1 cellular context compared by ENCODE assay signal in the genomic region with DNA sequence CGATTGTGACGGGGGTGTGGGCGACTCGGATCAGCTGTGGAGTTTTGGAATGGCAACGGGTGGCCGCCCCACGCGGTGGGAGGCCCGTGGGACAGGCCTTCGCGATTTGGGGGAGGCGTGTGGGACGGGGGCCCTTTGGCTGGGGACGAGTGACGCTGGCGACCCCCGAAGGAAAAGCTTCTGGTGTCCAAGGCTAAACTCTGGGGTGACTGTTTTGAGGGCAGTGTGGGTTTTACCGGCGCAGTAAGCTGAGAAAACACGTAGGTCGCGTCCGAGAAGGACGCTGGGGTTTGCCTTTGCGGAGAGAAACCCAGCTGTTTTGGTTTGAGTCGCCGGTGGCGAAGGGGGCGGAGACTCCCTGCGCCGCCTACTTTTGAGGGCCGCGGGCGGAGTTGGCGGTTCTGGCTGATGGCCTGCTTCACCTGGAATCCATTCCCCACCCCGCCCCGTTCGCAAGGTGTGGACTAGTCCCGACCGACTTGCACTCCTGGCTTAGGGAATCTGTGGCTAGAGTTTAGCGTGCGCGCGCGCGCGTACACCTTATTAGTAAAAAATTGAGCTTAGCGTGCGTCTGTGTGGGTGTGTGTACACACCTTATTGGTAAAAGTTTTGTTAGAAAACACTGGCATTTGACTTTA.
TF ChIP-seq lines count a peak whose summit lies in the region.

No MANE protein-coding gene starts in this region.

TF ChIP-seq in HepG2, 621 proteins besides CTCF, POLR2A, EP300 and RAD21 (continued from another document and continues in another):
- TF ChIP-seq, protein P1, sequence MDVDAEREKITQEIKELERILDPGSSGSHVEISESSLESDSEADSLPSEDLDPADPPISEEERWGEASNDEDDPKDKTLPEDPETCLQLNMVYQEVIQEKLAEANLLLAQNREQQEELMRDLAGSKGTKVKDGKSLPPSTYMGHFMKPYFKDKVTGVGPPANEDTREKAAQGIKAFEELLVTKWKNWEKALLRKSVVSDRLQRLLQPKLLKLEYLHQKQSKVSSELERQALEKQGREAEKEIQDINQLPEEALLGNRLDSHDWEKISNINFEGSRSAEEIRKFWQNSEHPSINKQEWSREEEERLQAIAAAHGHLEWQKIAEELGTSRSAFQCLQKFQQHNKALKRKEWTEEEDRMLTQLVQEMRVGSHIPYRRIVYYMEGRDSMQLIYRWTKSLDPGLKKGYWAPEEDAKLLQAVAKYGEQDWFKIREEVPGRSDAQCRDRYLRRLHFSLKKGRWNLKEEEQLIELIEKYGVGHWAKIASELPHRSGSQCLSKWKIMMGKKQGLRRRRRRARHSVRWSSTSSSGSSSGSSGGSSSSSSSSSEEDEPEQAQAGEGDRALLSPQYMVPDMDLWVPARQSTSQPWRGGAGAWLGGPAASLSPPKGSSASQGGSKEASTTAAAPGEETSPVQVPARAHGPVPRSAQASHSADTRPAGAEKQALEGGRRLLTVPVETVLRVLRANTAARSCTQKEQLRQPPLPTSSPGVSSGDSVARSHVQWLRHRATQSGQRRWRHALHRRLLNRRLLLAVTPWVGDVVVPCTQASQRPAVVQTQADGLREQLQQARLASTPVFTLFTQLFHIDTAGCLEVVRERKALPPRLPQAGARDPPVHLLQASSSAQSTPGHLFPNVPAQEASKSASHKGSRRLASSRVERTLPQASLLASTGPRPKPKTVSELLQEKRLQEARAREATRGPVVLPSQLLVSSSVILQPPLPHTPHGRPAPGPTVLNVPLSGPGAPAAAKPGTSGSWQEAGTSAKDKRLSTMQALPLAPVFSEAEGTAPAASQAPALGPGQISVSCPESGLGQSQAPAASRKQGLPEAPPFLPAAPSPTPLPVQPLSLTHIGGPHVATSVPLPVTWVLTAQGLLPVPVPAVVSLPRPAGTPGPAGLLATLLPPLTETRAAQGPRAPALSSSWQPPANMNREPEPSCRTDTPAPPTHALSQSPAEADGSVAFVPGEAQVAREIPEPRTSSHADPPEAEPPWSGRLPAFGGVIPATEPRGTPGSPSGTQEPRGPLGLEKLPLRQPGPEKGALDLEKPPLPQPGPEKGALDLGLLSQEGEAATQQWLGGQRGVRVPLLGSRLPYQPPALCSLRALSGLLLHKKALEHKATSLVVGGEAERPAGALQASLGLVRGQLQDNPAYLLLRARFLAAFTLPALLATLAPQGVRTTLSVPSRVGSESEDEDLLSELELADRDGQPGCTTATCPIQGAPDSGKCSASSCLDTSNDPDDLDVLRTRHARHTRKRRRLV (CRISPR knock-in tag; IDR thresholded peaks at IDR 0.05): 0 out of 2 replicates have a peak, but pooled peaks have one; percentile 48
- TF ChIP-seq, protein P2, sequence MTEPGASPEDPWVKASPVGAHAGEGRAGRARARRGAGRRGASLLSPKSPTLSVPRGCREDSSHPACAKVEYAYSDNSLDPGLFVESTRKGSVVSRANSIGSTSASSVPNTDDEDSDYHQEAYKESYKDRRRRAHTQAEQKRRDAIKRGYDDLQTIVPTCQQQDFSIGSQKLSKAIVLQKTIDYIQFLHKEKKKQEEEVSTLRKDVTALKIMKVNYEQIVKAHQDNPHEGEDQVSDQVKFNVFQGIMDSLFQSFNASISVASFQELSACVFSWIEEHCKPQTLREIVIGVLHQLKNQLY (CRISPR knock-in tag; IDR thresholded peaks at IDR 0.05): no peak
- no peak for TF ChIP-seq GATA4 (IDR thresholded peaks at IDR 0.05; ENCODE audit: borderline replicate concordance, low read depth)
- TF ChIP-seq, protein P3, sequence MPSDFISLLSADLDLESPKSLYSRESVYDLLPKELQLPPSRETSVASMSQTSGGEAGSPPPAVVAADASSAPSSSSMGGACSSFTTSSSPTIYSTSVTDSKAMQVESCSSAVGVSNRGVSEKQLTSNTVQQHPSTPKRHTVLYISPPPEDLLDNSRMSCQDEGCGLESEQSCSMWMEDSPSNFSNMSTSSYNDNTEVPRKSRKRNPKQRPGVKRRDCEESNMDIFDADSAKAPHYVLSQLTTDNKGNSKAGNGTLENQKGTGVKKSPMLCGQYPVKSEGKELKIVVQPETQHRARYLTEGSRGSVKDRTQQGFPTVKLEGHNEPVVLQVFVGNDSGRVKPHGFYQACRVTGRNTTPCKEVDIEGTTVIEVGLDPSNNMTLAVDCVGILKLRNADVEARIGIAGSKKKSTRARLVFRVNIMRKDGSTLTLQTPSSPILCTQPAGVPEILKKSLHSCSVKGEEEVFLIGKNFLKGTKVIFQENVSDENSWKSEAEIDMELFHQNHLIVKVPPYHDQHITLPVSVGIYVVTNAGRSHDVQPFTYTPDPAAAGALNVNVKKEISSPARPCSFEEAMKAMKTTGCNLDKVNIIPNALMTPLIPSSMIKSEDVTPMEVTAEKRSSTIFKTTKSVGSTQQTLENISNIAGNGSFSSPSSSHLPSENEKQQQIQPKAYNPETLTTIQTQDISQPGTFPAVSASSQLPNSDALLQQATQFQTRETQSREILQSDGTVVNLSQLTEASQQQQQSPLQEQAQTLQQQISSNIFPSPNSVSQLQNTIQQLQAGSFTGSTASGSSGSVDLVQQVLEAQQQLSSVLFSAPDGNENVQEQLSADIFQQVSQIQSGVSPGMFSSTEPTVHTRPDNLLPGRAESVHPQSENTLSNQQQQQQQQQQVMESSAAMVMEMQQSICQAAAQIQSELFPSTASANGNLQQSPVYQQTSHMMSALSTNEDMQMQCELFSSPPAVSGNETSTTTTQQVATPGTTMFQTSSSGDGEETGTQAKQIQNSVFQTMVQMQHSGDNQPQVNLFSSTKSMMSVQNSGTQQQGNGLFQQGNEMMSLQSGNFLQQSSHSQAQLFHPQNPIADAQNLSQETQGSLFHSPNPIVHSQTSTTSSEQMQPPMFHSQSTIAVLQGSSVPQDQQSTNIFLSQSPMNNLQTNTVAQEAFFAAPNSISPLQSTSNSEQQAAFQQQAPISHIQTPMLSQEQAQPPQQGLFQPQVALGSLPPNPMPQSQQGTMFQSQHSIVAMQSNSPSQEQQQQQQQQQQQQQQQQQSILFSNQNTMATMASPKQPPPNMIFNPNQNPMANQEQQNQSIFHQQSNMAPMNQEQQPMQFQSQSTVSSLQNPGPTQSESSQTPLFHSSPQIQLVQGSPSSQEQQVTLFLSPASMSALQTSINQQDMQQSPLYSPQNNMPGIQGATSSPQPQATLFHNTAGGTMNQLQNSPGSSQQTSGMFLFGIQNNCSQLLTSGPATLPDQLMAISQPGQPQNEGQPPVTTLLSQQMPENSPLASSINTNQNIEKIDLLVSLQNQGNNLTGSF (CRISPR knock-in tag; IDR thresholded peaks at IDR 0.05): 0 out of 2 replicates have a peak, but pooled peaks have one; percentile 53
- TF ChIP-seq, protein P4, sequence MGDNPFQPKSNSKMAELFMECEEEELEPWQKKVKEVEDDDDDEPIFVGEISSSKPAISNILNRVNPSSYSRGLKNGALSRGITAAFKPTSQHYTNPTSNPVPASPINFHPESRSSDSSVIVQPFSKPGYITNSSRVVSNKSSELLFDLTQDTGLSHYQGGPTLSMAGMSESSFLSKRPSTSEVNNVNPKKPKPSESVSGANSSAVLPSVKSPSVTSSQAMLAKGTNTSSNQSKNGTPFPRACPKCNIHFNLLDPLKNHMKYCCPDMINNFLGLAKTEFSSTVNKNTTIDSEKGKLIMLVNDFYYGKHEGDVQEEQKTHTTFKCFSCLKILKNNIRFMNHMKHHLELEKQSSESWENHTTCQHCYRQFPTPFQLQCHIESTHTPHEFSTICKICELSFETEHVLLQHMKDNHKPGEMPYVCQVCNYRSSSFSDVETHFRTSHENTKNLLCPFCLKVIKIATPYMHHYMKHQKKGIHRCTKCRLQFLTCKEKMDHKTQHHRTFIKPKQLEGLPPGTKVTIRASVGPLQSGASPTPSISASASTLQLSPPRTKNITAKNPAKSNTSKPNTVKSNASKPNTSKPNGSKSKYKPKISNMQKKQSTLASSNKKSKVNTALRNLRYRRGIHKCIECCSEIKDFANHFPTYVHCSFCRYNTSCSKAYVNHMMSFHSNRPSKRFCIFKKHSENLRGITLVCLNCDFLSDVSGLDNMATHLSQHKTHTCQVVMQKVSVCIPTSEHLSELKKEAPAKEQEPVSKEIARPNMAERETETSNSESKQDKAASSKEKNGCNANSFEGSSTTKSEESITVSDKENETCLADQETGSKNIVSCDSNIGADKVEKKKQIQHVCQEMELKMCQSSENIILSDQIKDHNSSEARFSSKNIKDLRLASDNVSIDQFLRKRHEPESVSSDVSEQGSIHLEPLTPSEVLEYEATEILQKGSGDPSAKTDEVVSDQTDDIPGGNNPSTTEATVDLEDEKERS (CRISPR knock-in tag; IDR thresholded peaks at IDR 0.05): no peak
- TF ChIP-seq ZNF264 (CRISPR knock-in tag; IDR thresholded peaks at IDR 0.05): peak; percentile 88; the same call in 1 of the 2 replicates
- 0 out of 2 replicates have a peak, but pooled peaks have one; percentile 19 for TF ChIP-seq ZNF709 (CRISPR knock-in tag; IDR thresholded peaks at IDR 0.05)
- peak; percentile 38; the same call in 1 of the 2 replicates for TF ChIP-seq ZNF546 (CRISPR knock-in tag; conservative IDR thresholded peaks at IDR 0.05)
- TF ChIP-seq, protein P5, sequence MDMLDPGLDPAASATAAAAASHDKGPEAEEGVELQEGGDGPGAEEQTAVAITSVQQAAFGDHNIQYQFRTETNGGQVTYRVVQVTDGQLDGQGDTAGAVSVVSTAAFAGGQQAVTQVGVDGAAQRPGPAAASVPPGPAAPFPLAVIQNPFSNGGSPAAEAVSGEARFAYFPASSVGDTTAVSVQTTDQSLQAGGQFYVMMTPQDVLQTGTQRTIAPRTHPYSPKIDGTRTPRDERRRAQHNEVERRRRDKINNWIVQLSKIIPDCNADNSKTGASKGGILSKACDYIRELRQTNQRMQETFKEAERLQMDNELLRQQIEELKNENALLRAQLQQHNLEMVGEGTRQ (IDR thresholded peaks at IDR 0.05; ENCODE audit: low read depth, low read length): no peak
- TF ChIP-seq, protein P5 (CRISPR knock-in tag; IDR thresholded peaks at IDR 0.05; ENCODE audit: borderline replicate concordance): 0 out of 2 replicates have a peak, but pooled peaks have one; percentile 43
- TF ChIP-seq ZNF792 (CRISPR knock-in tag; IDR thresholded peaks at IDR 0.05): no peak
- no peak for TF ChIP-seq ZNF253 (CRISPR knock-in tag; IDR thresholded peaks at IDR 0.05; ENCODE audit: borderline replicate concordance)
- TF ChIP-seq ZNF224 (CRISPR knock-in tag; IDR thresholded peaks at IDR 0.05): 0 out of 2 replicates have a peak, but pooled peaks have one; percentile 19
- TF ChIP-seq, protein P6, sequence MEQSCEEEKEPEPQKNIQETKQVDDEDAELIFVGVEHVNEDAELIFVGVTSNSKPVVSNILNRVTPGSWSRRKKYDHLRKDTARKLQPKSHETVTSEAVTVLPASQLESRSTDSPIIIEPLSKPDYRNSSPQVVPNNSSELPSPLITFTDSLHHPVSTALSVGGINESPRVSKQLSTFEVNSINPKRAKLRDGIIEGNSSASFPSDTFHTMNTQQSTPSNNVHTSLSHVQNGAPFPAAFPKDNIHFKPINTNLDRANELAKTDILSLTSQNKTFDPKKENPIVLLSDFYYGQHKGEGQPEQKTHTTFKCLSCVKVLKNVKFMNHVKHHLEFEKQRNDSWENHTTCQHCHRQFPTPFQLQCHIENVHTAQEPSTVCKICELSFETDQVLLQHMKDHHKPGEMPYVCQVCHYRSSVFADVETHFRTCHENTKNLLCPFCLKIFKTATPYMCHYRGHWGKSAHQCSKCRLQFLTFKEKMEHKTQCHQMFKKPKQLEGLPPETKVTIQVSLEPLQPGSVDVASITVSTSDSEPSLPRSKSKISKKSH (CRISPR knock-in tag; IDR thresholded peaks at IDR 0.05; ENCODE audit: borderline replicate concordance): no peak
- peak; percentile 71 for TF ChIP-seq ZNF7 (CRISPR knock-in tag; IDR thresholded peaks at IDR 0.05)
- peak; percentile 21; the same call in 1 of the 2 replicates for TF ChIP-seq REPIN1 (CRISPR knock-in tag; IDR thresholded peaks at IDR 0.05; ENCODE audit: borderline replicate concordance, low read depth)
- TF ChIP-seq, protein P7, sequence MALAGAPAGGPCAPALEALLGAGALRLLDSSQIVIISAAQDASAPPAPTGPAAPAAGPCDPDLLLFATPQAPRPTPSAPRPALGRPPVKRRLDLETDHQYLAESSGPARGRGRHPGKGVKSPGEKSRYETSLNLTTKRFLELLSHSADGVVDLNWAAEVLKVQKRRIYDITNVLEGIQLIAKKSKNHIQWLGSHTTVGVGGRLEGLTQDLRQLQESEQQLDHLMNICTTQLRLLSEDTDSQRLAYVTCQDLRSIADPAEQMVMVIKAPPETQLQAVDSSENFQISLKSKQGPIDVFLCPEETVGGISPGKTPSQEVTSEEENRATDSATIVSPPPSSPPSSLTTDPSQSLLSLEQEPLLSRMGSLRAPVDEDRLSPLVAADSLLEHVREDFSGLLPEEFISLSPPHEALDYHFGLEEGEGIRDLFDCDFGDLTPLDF (CRISPR knock-in tag; IDR thresholded peaks at IDR 0.05): peak; percentile 48; the same call in 1 of the 2 replicates
- no peak for TF ChIP-seq ZNF263 (CRISPR knock-in tag; IDR thresholded peaks at IDR 0.05)
- TF ChIP-seq, protein P8, sequence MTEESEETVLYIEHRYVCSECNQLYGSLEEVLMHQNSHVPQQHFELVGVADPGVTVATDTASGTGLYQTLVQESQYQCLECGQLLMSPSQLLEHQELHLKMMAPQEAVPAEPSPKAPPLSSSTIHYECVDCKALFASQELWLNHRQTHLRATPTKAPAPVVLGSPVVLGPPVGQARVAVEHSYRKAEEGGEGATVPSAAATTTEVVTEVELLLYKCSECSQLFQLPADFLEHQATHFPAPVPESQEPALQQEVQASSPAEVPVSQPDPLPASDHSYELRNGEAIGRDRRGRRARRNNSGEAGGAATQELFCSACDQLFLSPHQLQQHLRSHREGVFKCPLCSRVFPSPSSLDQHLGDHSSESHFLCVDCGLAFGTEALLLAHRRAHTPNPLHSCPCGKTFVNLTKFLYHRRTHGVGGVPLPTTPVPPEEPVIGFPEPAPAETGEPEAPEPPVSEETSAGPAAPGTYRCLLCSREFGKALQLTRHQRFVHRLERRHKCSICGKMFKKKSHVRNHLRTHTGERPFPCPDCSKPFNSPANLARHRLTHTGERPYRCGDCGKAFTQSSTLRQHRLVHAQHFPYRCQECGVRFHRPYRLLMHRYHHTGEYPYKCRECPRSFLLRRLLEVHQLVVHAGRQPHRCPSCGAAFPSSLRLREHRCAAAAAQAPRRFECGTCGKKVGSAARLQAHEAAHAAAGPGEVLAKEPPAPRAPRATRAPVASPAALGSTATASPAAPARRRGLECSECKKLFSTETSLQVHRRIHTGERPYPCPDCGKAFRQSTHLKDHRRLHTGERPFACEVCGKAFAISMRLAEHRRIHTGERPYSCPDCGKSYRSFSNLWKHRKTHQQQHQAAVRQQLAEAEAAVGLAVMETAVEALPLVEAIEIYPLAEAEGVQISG (CRISPR knock-in tag; IDR thresholded peaks at IDR 0.05): peak; percentile 25; the same call in 1 of the 2 replicates
- TF ChIP-seq, protein P9, sequence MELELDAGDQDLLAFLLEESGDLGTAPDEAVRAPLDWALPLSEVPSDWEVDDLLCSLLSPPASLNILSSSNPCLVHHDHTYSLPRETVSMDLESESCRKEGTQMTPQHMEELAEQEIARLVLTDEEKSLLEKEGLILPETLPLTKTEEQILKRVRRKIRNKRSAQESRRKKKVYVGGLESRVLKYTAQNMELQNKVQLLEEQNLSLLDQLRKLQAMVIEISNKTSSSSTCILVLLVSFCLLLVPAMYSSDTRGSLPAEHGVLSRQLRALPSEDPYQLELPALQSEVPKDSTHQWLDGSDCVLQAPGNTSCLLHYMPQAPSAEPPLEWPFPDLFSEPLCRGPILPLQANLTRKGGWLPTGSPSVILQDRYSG (CRISPR knock-in tag; IDR thresholded peaks at IDR 0.05): 0 out of 2 replicates have a peak, but pooled peaks have one; percentile 29
- peak; percentile 58; the same call in 1 of the 2 replicates for TF ChIP-seq KMT2B (CRISPR knock-in tag; IDR thresholded peaks at IDR 0.05)
- TF ChIP-seq ZFP37 (CRISPR knock-in tag; IDR thresholded peaks at IDR 0.05; ENCODE audit: borderline replicate concordance): no peak
- TF ChIP-seq SKI (IDR thresholded peaks at IDR 0.05; ENCODE audit: partially characterized antibody): no peak
